Comparison of ENCODE assay signal across 15 cellular contexts in the genomic region with DNA sequence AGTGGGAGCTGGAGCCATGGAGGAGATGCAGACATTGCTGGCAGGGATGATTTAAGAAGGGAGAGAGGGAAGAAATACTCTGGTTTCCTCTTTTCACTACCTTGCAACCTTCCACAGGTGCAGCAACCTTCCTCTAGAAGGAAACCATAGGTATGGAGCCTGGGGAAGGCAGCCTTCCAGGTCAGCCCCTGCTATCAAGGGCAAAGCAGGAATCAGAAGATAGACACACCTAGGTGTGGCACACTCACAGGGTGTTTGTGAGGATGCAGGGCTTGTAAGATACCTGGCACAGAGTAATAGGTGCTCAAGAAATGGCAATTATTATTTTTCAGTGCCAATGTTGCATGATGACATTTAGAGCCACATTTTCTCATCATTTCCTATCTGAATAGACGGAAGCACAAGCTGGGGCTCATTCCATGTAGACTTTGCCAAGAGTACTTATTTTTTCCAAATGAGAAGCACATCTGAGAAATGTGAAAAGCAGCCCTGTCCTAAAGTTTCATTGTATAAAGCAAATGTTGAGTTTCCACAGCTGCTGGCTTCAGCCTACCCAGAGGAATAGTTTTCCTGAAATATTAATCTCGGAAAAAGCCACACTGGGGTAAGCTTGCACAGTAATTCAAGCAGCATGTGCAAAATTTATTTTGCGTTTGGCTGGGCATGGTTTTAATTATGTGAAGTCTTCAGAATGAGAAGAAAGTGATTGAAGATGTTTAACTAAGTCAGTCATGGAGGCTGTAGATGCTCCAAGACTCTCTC. TPM values are rescaled to one million over a fixed set of nuclear protein-coding genes. Genes with fewer than 3 reads are reported as not detected.
DNase-seq lines count a peak whose midpoint lies in the region; ATAC-seq, FAIRE-seq and TF ChIP-seq lines count a peak whose summit lies in the region.
"Had no signal": no experiment of that assay in that cellular context is flagged by ENCODE, and none has a peak within 500 bp of the region (broad histone marks: within the 10 kb centered on the region; RNA-seq: fewer than 3 reads in every experiment).

No MANE protein-coding gene starts in this region.

- no peak overlapping the region for H3K4me3 ChIP-seq in endodermal cell (ENCODE audit: low read length)
- H3K4me3 ChIP-seq: GM12878 had no signal

- intact Hi-C loops in left ventricle myocardium superior (cut with micrococcal nuclease), result no loop called here

- H3K4me1 Mint-ChIP-seq in endodermal cell, result peaks cover 6% of the 10 kb centered on the region
- H3K4me1 Mint-ChIP-seq: IgD-negative memory B cell had no signal

- no peaks in the 10 kb centered on the region for H3K27me3 ChIP-seq in endodermal cell (ENCODE audit: control insufficient read depth, insufficient read depth, low read length, poor library complexity, severe bottlenecking)

- H3K4me3 Mint-ChIP-seq in endodermal cell, result no peak overlapping the region
- H3K4me3 Mint-ChIP-seq: IgD-negative memory B cell had no signal

- no peak for TF ChIP-seq CTCF in AG09319 (IDR thresholded peaks at IDR 0.05; ENCODE audit: low read depth, low read length)
- TF ChIP-seq CTCF in endodermal cell (conservative IDR thresholded peaks at IDR 0.05), result no peak

- H3K9me3 Mint-ChIP-seq in endodermal cell, result peaks cover 6% of the 10 kb centered on the region

- peak; percentile 76 for ATAC-seq in left ventricle myocardium superior
- no peak for ATAC-seq in GM18498 (IDR thresholded peaks at IDR 0.05; ENCODE audit: unreplicated experiment)
- ATAC-seq: GM12878, HCT116 had no signal

- no peaks in the 10 kb centered on the region for H3K36me3 Mint-ChIP-seq in endodermal cell (ENCODE audit: low read depth)
- H3K36me3 Mint-ChIP-seq: IgD-negative memory B cell had no signal

- H3K27ac ChIP-seq in endodermal cell (ENCODE audit: low read depth, low read length), result no peak overlapping the region
- H3K27ac ChIP-seq: C4-2B, RWPE1 had no signal

- no peak overlapping the region for H3K27ac Mint-ChIP-seq in endodermal cell
- H3K27ac Mint-ChIP-seq: IgD-negative memory B cell had no signal

- WGBS in endodermal cell (ENCODE audit: insufficient coverage in 1 of 2, insufficient read length in 1 of 2), 2 experiments, result 88 to 100% methylated on average over 3 of the region's 3 CpGs

- no peak for TF ChIP-seq POLR2A in GM12891 (IDR thresholded peaks at IDR 0.05; ENCODE audit: low read depth, low read length)

- H3K9me3 ChIP-seq in endodermal cell (ENCODE audit: control insufficient read depth, low read length), result no peaks in the 10 kb centered on the region

- H3K27me3 Mint-ChIP-seq in endodermal cell (ENCODE audit: insufficient read depth), result no peaks in the 10 kb centered on the region

- no peak overlapping the region for H3K9ac ChIP-seq in endodermal cell (ENCODE audit: extremely low read depth, low read length, poor library complexity, severe bottlenecking)

- H3K4me1 ChIP-seq in endodermal cell (ENCODE audit: control insufficient read depth, insufficient read depth, low read length), result no peaks in the 10 kb centered on the region

- FAIRE-seq in GM12891 (lab: Jason Lieb, UNC), result no peak
- FAIRE-seq: GM12878 had no signal

- no peaks in the 10 kb centered on the region for H3K36me3 ChIP-seq in endodermal cell (ENCODE audit: control insufficient read depth, insufficient read depth, low read length)

- DNase-seq in AG09319 (ENCODE audit: extremely low read depth, low read depth) (peak; percentile 75), EH (ENCODE audit: low read depth) (peak; percentile 60), dedifferentiated amniotic fluid mesenchymal stem cell (ENCODE audit: extremely low spot score) (peak; percentile 88), left ventricle myocardium superior (no peak), endodermal cell (no peak), GM12891 (ENCODE audit: insufficient read length, low spot score) (no peak)
- DNase-seq: DMS153, NCI-H2029, NCI-H526 had no signal

TF ChIP-seq in GM12891, 5 proteins besides CTCF, POLR2A, EP300 and RAD21:
- no peak for TF ChIP-seq POU2F2 (IDR thresholded peaks at IDR 0.05; ENCODE audit: low read depth, low read length)
- no peak for TF ChIP-seq PAX5 (IDR thresholded peaks at IDR 0.05; ENCODE audit: insufficient read depth, low read length, severe bottlenecking)
- TF ChIP-seq TAF1 (IDR thresholded peaks at IDR 0.05; ENCODE audit: low read depth, low read length), result no peak
- TF ChIP-seq SPI1 (IDR thresholded peaks at IDR 0.05; ENCODE audit: low read depth, low read length), result no peak
- no peak for TF ChIP-seq POLR2AphosphoS5 (IDR thresholded peaks at IDR 0.05; ENCODE audit: low read depth, low read length)

RNA-seq across cellular contexts. Expression of a gene that starts 20.6 kb away (rescaled TPM):
- total RNA-seq in left ventricle myocardium superior (0.94 TPM), endodermal cell (1 to 10 TPM; 1.2 to 1.8 TPM)
- 3.3 TPM for polyA plus RNA-seq in endodermal cell (2013, experiment 1 of 2)
- 3.3 TPM for polyA plus RNA-seq in endodermal cell (2013, experiment 2 of 2)
- polyA plus RNA-seq in GM12891 (2012; ENCODE audit: low read depth, missing spikeins), result not detected
- polyA plus RNA-seq: IgD-negative memory B cell had no signal

Comparison
In these comparisons a context has a peak if more than half of its experiments do, and no peak if none do; other contexts are left out.
1. DNase-seq: peak in AG09319 (single experiment), EH (single experiment) and dedifferentiated amniotic fluid mesenchymal stem cell (single experiment); none in left ventricle myocardium superior (single experiment), endodermal cell (single experiment) and GM12891 (single experiment).